ENCODE assay signal across 34 cellular contexts in genomic region chr6:73051147-73051546, GRCh38.
"Had no signal": no experiment of that assay in that cellular context is flagged by ENCODE, and none has a peak within 500 bp of the region (broad histone marks: within the 10 kb centered on the region; RNA-seq: fewer than 3 reads in every experiment).

No MANE protein-coding gene starts in this region.

- ATAC-seq: activated CD8-positive, alpha-beta T cell treated with anti-CD3 and anti-CD28 coated beads for 36 hours; activated naive CD4-positive, alpha-beta T cell treated with anti-CD3 and anti-CD28 coated beads, Interleukin-2, amount 50 U/mL, for 72 hours; activated T-cell treated with anti-CD3 and anti-CD28 coated beads, Interleukin-2, amount 50 U/mL, for 72 hours; activated T-helper 17 cell treated with anti-CD3 and anti-CD28 coated beads, Interleukin-2, amount 50 U/mL, for 72 hours; PC-3; Right ventricle myocardium inferior had no signal

- H3K27ac ChIP-seq: adrenal gland, Peyer's patch had no signal

- H3K4me3 ChIP-seq: adrenal gland, MG63, Peyer's patch had no signal

- H3K4me3 Mint-ChIP-seq: activated CD4-positive, alpha-beta T cell treated with anti-CD3 and anti-CD28 coated beads, Interleukin-2, amount 10 ng/mL, durations not matched to agents 24 days and 14 days; activated CD8-positive, alpha-beta T cell treated with anti-CD3 and anti-CD28 coated beads for 36 hours; activated naive CD4-positive, alpha-beta T cell treated with anti-CD3 and anti-CD28 coated beads for 36 hours; activated T-cell treated with anti-CD3 and anti-CD28 coated beads, Interleukin-2, amount 50 U/mL, for 72 hours; activated T-helper 17 cell treated with anti-CD3 and anti-CD28 coated beads, Interleukin-2, amount 50 U/mL, for 72 hours; brain had no signal

- H3K9me3 Mint-ChIP-seq: activated T-cell treated with anti-CD3 and anti-CD28 coated beads, Interleukin-2, amount 50 U/mL, for 72 hours; activated T-helper 17 cell treated with anti-CD3 and anti-CD28 coated beads, Interleukin-2, amount 50 U/mL, for 72 hours had no signal

- H3K9me3 ChIP-seq: adrenal gland, MG63, Peyer's patch had no signal

- H3K27ac Mint-ChIP-seq: activated CD4-positive, alpha-beta T cell treated with anti-CD3 and anti-CD28 coated beads, Interleukin-2, amount 10 ng/mL, durations not matched to agents 24 days and 14 days; activated CD8-positive, alpha-beta T cell treated with anti-CD3 and anti-CD28 coated beads for 36 hours; activated naive CD4-positive, alpha-beta T cell treated with anti-CD3 and anti-CD28 coated beads for 36 hours; activated naive CD4-positive, alpha-beta T cell treated with anti-CD3 and anti-CD28 coated beads, Interleukin-2, amount 50 U/mL, for 72 hours; activated T-cell treated with anti-CD3 and anti-CD28 coated beads, Interleukin-2, amount 50 U/mL, for 72 hours; activated T-helper 17 cell treated with anti-CD3 and anti-CD28 coated beads, Interleukin-2, amount 50 U/mL, for 72 hours; brain had no signal

- DNase-seq: activated CD4-positive, alpha-beta T cell treated with anti-CD3 and anti-CD28 coated beads, Interleukin-2, amount 10 ng/mL, durations not matched to agents 24 days and 14 days; activated CD4-positive, alpha-beta T cell treated with anti-CD3 and anti-CD28 coated beads, Interleukin-2, amount 50 U/mL, for 4 hours; activated CD8-positive, alpha-beta T cell treated with anti-CD3 and anti-CD28 coated beads for 36 hours; activated effector memory CD4-positive, alpha-beta T cell treated with anti-CD3 and anti-CD28 coated beads, Interleukin-2, amount 50 U/mL, for 16 hours; activated naive CD4-positive, alpha-beta T cell treated with anti-CD3 and anti-CD28 coated beads for 36 hours; activated T-cell treated with anti-CD3 and anti-CD28 coated beads, Interleukin-2, amount 50 U/mL, for 1 hour; activated T-cell treated with anti-CD3 and anti-CD28 coated beads, Interleukin-2, amount 50 U/mL, for 72 hours; adrenal gland; central memory CD4-positive, alpha-beta T cell; Kasumi-1; KBM-7; MG63; NCI-H1092; NCI-H1436 treated with DMSO at 0.1 percent for 48 hours; NCI-H1694 treated with DMSO at 0.1 percent for 48 hours; NCI-H2029; NCI-H2107; NCI-H2171; NCI-H510A; NCI-H526; NCI-H748 treated with DMSO at 0.1 percent for 48 hours; NK-92 treated with Interleukin-12 subunit alpha and Interleukin-12 subunit beta, amount 100 ng/mL, for 24 hours; PC-3; Peyer's patch; RPMI8226; SIG-M5; SW 1271; T-helper 1 cell; T-helper 2 cell; T-helper 9 cell had no signal

- H3K27me3 Mint-ChIP-seq: activated CD4-positive, alpha-beta T cell treated with anti-CD3 and anti-CD28 coated beads, Interleukin-2, amount 10 ng/mL, durations not matched to agents 24 days and 14 days; activated CD8-positive, alpha-beta T cell treated with anti-CD3 and anti-CD28 coated beads for 36 hours had no signal

- H3K36me3 ChIP-seq: adrenal gland, Peyer's patch had no signal

- H3K27me3 ChIP-seq: adrenal gland, MG63, Peyer's patch had no signal

- H3K36me3 Mint-ChIP-seq: activated naive CD4-positive, alpha-beta T cell treated with anti-CD3 and anti-CD28 coated beads, Interleukin-2, amount 50 U/mL, for 72 hours; brain had no signal

- H3K4me1 ChIP-seq: adrenal gland, Peyer's patch had no signal

- H3K4me1 Mint-ChIP-seq: activated CD4-positive, alpha-beta T cell treated with anti-CD3 and anti-CD28 coated beads, Interleukin-2, amount 10 ng/mL, durations not matched to agents 24 days and 14 days; activated T-helper 17 cell treated with anti-CD3 and anti-CD28 coated beads, Interleukin-2, amount 50 U/mL, for 72 hours; brain had no signal
